Comparison of ENCODE assay signal across 16 cellular contexts in the genomic region with DNA sequence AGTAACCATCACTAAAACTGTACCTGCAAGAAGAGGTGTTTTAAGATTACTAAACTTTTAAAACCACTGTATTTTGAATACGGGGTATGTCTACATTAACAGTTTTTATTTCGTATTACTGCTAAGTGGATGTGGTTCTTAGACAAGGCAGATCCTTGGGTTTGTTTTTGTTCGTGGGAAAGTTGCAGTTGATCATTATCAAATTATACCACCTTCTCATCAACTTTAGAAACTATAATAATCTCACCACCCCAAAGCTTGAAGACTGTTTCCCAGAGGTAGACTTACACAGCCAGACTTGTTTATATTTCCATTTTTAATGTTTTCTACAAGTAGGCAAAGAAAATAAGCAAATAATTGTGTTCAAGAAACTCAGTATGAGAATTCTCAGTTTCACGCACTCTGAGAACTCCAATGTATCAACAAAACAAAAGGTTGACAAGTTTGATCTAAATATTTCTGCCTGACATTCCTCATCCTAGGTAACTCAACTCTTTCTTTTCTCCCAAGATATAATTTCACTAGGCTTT. TPM values are rescaled to one million over a fixed set of nuclear protein-coding genes. Genes with fewer than 3 reads are reported as not detected.
DNase-seq lines count a peak whose midpoint lies in the region; ATAC-seq and TF ChIP-seq lines count a peak whose summit lies in the region.
"Had no signal": no experiment of that assay in that cellular context is flagged by ENCODE, and none has a peak within 500 bp of the region (broad histone marks: within the 10 kb centered on the region; RNA-seq: fewer than 3 reads in every experiment).

No MANE protein-coding gene starts in this region.

- no peak for TF ChIP-seq CTCF in GM12865 (IDR thresholded peaks at IDR 0.05; ENCODE audit: insufficient read depth, low read depth, low read length, missing control alignments)
- no peak for TF ChIP-seq CTCF in chondrocyte (IDR thresholded peaks at IDR 0.05)
- no peak for TF ChIP-seq CTCF in progenitor cell of endocrine pancreas (IDR thresholded peaks at IDR 0.05; ENCODE audit: unreplicated experiment)

- WGBS in HUES64, result 98% methylated on average over 4 of the region's 4 CpGs
- 92% methylated on average over 4 of the region's 4 CpGs for WGBS in aorta, 2 donors

- H3K27ac Mint-ChIP-seq in chondrocyte (ENCODE audit: unreplicated experiment), result peak overlapping the region; percentile 84
- H3K27ac Mint-ChIP-seq in progenitor cell of endocrine pancreas, result peak overlapping the region; percentile 45
- no peak overlapping the region for H3K27ac Mint-ChIP-seq in activated T-cell treated with anti-CD3 and anti-CD28 coated beads, Interleukin-2, amount 50 U/mL, for 24 hours
- H3K27ac Mint-ChIP-seq: CD14-positive monocyte had no signal

- peaks cover 67% of the 10 kb centered on the region for H3K4me1 Mint-ChIP-seq in chondrocyte (ENCODE audit: low read depth)
- H3K4me1 Mint-ChIP-seq in progenitor cell of endocrine pancreas (ENCODE audit: low read depth), result peaks cover 27% of the 10 kb centered on the region
- no peaks in the 10 kb centered on the region for H3K4me1 Mint-ChIP-seq in activated T-cell treated with anti-CD3 and anti-CD28 coated beads, Interleukin-2, amount 50 U/mL, for 24 hours (ENCODE audit: low read depth)
- H3K4me1 Mint-ChIP-seq: CD14-positive monocyte had no signal

- H3K4me3 ChIP-seq in GM12865 (ENCODE audit: low read depth, low read length) (no peak overlapping the region), HUES64 (ENCODE audit: low read length) (no peak overlapping the region), aorta (ENCODE audit: low read length in 2 of 2) (no peak overlapping the region)
- H3K4me3 ChIP-seq: A549 had no signal

- no peaks in the 10 kb centered on the region for H3K9me3 ChIP-seq in HUES64 (ENCODE audit: insufficient read depth, low read depth, low read length)
- H3K9me3 ChIP-seq in aorta (ENCODE audit: control insufficient read depth, low read length), result no peaks in the 10 kb centered on the region
- H3K9me3 ChIP-seq: A549, SK-N-SH had no signal

- H3K27me3 Mint-ChIP-seq in chondrocyte (ENCODE audit: low read depth), result no peaks in the 10 kb centered on the region
- H3K27me3 Mint-ChIP-seq in progenitor cell of endocrine pancreas, result no peaks in the 10 kb centered on the region
- H3K27me3 Mint-ChIP-seq in activated T-cell treated with anti-CD3 and anti-CD28 coated beads, Interleukin-2, amount 50 U/mL, for 24 hours, result peaks cover 42% of the 10 kb centered on the region

- DNase-seq in GM12865 (ENCODE audit: low read depth) (peak; percentile 63), chondrocyte (ENCODE audit: low spot score) (no peak), progenitor cell of endocrine pancreas (ENCODE audit: low spot score, unreplicated experiment) (no peak), NCI-H128 (lab: John Stamatoyannopoulos, UW; ENCODE audit: unreplicated experiment) (no peak), aorta (no peak)
- DNase-seq in activated T-cell treated with anti-CD3 and anti-CD28 coated beads, Interleukin-2, amount 50 U/mL, for 24 hours, result no peak
- DNase-seq: COR-L47, DMS53, NCI-H226, NCI-H69, PC-3, SK-N-SH had no signal

- H3K4me3 Mint-ChIP-seq in chondrocyte (ENCODE audit: unreplicated experiment), result no peak overlapping the region
- no peak overlapping the region for H3K4me3 Mint-ChIP-seq in progenitor cell of endocrine pancreas (ENCODE audit: low read depth)
- H3K4me3 Mint-ChIP-seq in activated T-cell treated with anti-CD3 and anti-CD28 coated beads, Interleukin-2, amount 50 U/mL, for 24 hours, result no peak overlapping the region
- H3K4me3 Mint-ChIP-seq: CD14-positive monocyte had no signal

- H3K36me3 Mint-ChIP-seq in chondrocyte (ENCODE audit: low read depth) (no peaks in the 10 kb centered on the region), progenitor cell of endocrine pancreas (ENCODE audit: insufficient read depth) (peaks cover 5% of the 10 kb centered on the region)
- no peaks in the 10 kb centered on the region for H3K36me3 Mint-ChIP-seq in activated T-cell treated with anti-CD3 and anti-CD28 coated beads, Interleukin-2, amount 50 U/mL, for 24 hours (ENCODE audit: low read depth)
- H3K36me3 Mint-ChIP-seq: CD14-positive monocyte had no signal

- H3K9ac ChIP-seq in HUES64 (ENCODE audit: low read depth, low read length), result no peak overlapping the region
- H3K9ac ChIP-seq: SK-N-SH had no signal

- peaks cover 34% of the 10 kb centered on the region for H3K4me1 ChIP-seq in HUES64 (ENCODE audit: insufficient read depth, low read length)
- no peaks in the 10 kb centered on the region for H3K4me1 ChIP-seq in aorta (ENCODE audit: control insufficient read depth in 1 of 2, insufficient read depth in 2 of 2, low read length in 2 of 2)

- intact Hi-C loops in aorta (cut with DNase I), result no loop called here

- peaks cover 5% of the 10 kb centered on the region; the same call in 1 of the 2 replicates for H3K36me3 ChIP-seq in HUES64 (ENCODE audit: insufficient read depth, low read length)
- H3K36me3 ChIP-seq in aorta (ENCODE audit: control insufficient read depth in 1 of 2, insufficient read depth in 2 of 2, low read length in 1 of 2), result no peaks in the 10 kb centered on the region

- H3K27me3 ChIP-seq in HUES64 (ENCODE audit: insufficient read depth, low read length), result no peaks in the 10 kb centered on the region
- no peaks in the 10 kb centered on the region for H3K27me3 ChIP-seq in aorta (ENCODE audit: control insufficient read depth in 1 of 2, insufficient read depth in 2 of 2, low read length in 1 of 2)

- no peaks in the 10 kb centered on the region for H3K9me3 Mint-ChIP-seq in chondrocyte (ENCODE audit: low read depth)
- no peaks in the 10 kb centered on the region for H3K9me3 Mint-ChIP-seq in progenitor cell of endocrine pancreas (ENCODE audit: low read depth)
- H3K9me3 Mint-ChIP-seq in activated T-cell treated with anti-CD3 and anti-CD28 coated beads, Interleukin-2, amount 50 U/mL, for 24 hours, result no peaks in the 10 kb centered on the region

- 0 out of 2 replicates have a peak overlapping the region, but pooled peaks have one; percentile 5 for H3K27ac ChIP-seq in HUES64 (ENCODE audit: low read depth, low read length)
- no peak overlapping the region for H3K27ac ChIP-seq in aorta (ENCODE audit: low read depth in 1 of 2, low read length in 2 of 2)
- H3K27ac ChIP-seq: A549 had no signal

- no peak for ATAC-seq in aorta (ENCODE audit: low FRiP score)
- ATAC-seq: A549, PC-3, Right ventricle myocardium inferior had no signal

RNA-seq across cellular contexts. Expression of a gene that starts 36.1 kb away (rescaled TPM):
- 83.9 TPM for polyA plus RNA-seq in HUES64 (2013, experiment 1 of 2)
- polyA plus RNA-seq in HUES64 (2013, experiment 2 of 2), result 103 TPM
- total RNA-seq in chondrocyte (47.9 to 55.4 TPM (median 53.0 TPM) in 3 replicates), progenitor cell of endocrine pancreas (96.9 and 107 TPM in 2 replicates), aorta (1 to 10 TPM in 1 of 2 donors, under 1 TPM in 1; 0.71 to 1.6 TPM)
- under 1 TPM in 1 of 2 donors, not detected in 1; 0.08 TPM for polyA plus RNA-seq in aorta
- total RNA-seq: Right ventricle myocardium inferior had no signal

Comparison
In these comparisons a context has a peak if more than half of its experiments do, and no peak if none do; other contexts are left out.
1. RNA of a gene that starts 36.1 kb away (total RNA-seq): 96.9 to 107 TPM in progenitor cell of endocrine pancreas and 47.9 to 55.4 TPM in chondrocyte; 0.71 to 1.6 TPM in aorta; every median in the first group is over 10 times any median in the second.